8 cellular contexts compared by ENCODE assay signal in genomic region chr17:76523084-76524037, GRCh38. TPM values are rescaled to one million over a fixed set of nuclear protein-coding genes. Genes with fewer than 3 reads are reported as not detected.
DNase-seq lines count a peak whose midpoint lies in the region; ATAC-seq, FAIRE-seq and TF ChIP-seq lines count a peak whose summit lies in the region.

No MANE protein-coding gene starts in this region.

- no peaks in the 10 kb centered on the region for H3K9me3 Mint-ChIP-seq in T-helper 1 cell treated with Interleukin-12 subunit alpha and Interleukin-12 subunit beta and Interleukin-4 antibody, amounts not matched to agents 30 μg/mL and 1 μg/mL, for 36 hours

- H3K36me3 ChIP-seq in MG63 (peaks cover 2% of the 10 kb centered on the region; the same call in 1 of the 2 replicates), adrenal gland (replicated peaks in 1 of 2) (no peaks in the 10 kb centered on the region), hepatocyte (replicated peaks; ENCODE audit: insufficient read depth, low read depth) (no peaks in the 10 kb centered on the region), small intestine (ENCODE audit: control insufficient read depth in 2 of 2, insufficient read depth in 2 of 2, low read length in 2 of 2) (no peaks in the 10 kb centered on the region)

- H3K27me3 ChIP-seq in MG63 (no peaks in the 10 kb centered on the region), adrenal gland (no peaks in the 10 kb centered on the region), hepatocyte (no peaks in the 10 kb centered on the region), small intestine (ENCODE audit: control insufficient read depth in 2 of 2, insufficient read depth in 2 of 2, low read length in 2 of 2) (no peaks in the 10 kb centered on the region)

- H3K4me1 Mint-ChIP-seq in T-helper 1 cell treated with Interleukin-12 subunit alpha and Interleukin-12 subunit beta and Interleukin-4 antibody, amounts not matched to agents 30 μg/mL and 1 μg/mL, for 36 hours (ENCODE audit: low read depth), result peaks cover 21% of the 10 kb centered on the region

- TF ChIP-seq POLR2A in GM12892 (IDR thresholded peaks at IDR 0.05; ENCODE audit: low read depth, low read length) (no peak), adrenal gland (IDR thresholded peaks at IDR 0.05) (no peak)

- H4K20me1 ChIP-seq in hepatocyte (ENCODE audit: insufficient read depth, poor library complexity, severe bottlenecking), result no peaks in the 10 kb centered on the region

- H3K4me3 Mint-ChIP-seq in T-helper 1 cell treated with Interleukin-12 subunit alpha and Interleukin-12 subunit beta and Interleukin-4 antibody, amounts not matched to agents 30 μg/mL and 1 μg/mL, for 36 hours, result no peak overlapping the region

- no peaks in the 10 kb centered on the region for H3K9me2 ChIP-seq in hepatocyte (replicated peaks; ENCODE audit: insufficient read depth)

- peaks cover 18% of the 10 kb centered on the region for H3K27me3 Mint-ChIP-seq in T-helper 1 cell treated with Interleukin-12 subunit alpha and Interleukin-12 subunit beta and Interleukin-4 antibody, amounts not matched to agents 30 μg/mL and 1 μg/mL, for 36 hours (ENCODE audit: low read depth)

- peak; percentile 92 for FAIRE-seq in GM12892 (lab: Jason Lieb, UNC)
- FAIRE-seq in small intestine (lab: Jason Lieb, UNC), result no peak

- TF ChIP-seq CTCF in adrenal gland (IDR thresholded peaks at IDR 0.05) (peak; percentile 98 to 100 (median 100)), hepatocyte (IDR thresholded peaks at IDR 0.05; ENCODE audit: poor library complexity) (peak; percentile 97)

- H3K27ac ChIP-seq in adrenal gland (no peak overlapping the region), hepatocyte (no peak overlapping the region), small intestine (ENCODE audit: low read depth in 1 of 2, low read length in 1 of 2) (no peak overlapping the region)

- no peak overlapping the region for H3K4me3 ChIP-seq in MG63
- no peak overlapping the region for H3K4me3 ChIP-seq in adrenal gland
- H3K4me3 ChIP-seq in hepatocyte, result no peak overlapping the region
- no peak overlapping the region for H3K4me3 ChIP-seq in small intestine (ENCODE audit: low read depth in 1 of 2, low read length in 2 of 2)

- H2AFZ ChIP-seq in hepatocyte, result no peak overlapping the region

- H3K79me2 ChIP-seq in hepatocyte, result no peaks in the 10 kb centered on the region

- WGBS in adrenal gland, 4 donors, result 24 to 75% (median 29%) methylated on average over 11 to 35 of the region's 35 CpGs
- 24% methylated on average over 35 of the region's 35 CpGs for WGBS in hepatocyte (ENCODE audit: low lambda C conversion rate, missing lambda C conversion rate)
- 19 to 22% (median 20%) methylated on average over 35 of the region's 35 CpGs for WGBS in small intestine, 3 donors

- intact Hi-C loops in adrenal gland (cut with DNase I), result loop anchor here (5.0 to 10.0 kb wide), 4 partner anchors 61 to 104 kb away; partner anchors contain the start of gene ST6GALNAC2 (in 2 of the 2)

- DNase-seq in GM12892 (ENCODE audit: insufficient read length), result peak; percentile 85
- DNase-seq in MG63, result peak; percentile 67
- DNase-seq in adrenal gland, result peak; percentile 58 to 86 (median 75)
- peak; percentile 82 for DNase-seq in hepatocyte (ENCODE audit: low spot score)
- peak; percentile 68 for DNase-seq in small intestine

- H3K4me1 ChIP-seq in adrenal gland (replicated peaks in 1 of 2), result peaks cover 11 to 27% of the 10 kb centered on the region in 2 donors
- H3K4me1 ChIP-seq in hepatocyte (ENCODE audit: insufficient read depth), result peaks cover 27% of the 10 kb centered on the region
- H3K4me1 ChIP-seq in small intestine (ENCODE audit: control insufficient read depth in 2 of 2, insufficient read depth in 1 of 2, low read depth in 1 of 2, low read length in 1 of 2), result peaks cover 2 to 4% of the 10 kb centered on the region in 2 donors

- no peak for ATAC-seq in HG03196 (IDR thresholded peaks at IDR 0.05; ENCODE audit: unreplicated experiment)
- ATAC-seq in GM18868 (IDR thresholded peaks at IDR 0.05; ENCODE audit: unreplicated experiment), result no peak

- H3K27ac Mint-ChIP-seq in T-helper 1 cell treated with Interleukin-12 subunit alpha and Interleukin-12 subunit beta and Interleukin-4 antibody, amounts not matched to agents 30 μg/mL and 1 μg/mL, for 36 hours, result peak overlapping the region; percentile 68

- peaks cover 1% of the 10 kb centered on the region for H3K36me3 Mint-ChIP-seq in T-helper 1 cell treated with Interleukin-12 subunit alpha and Interleukin-12 subunit beta and Interleukin-4 antibody, amounts not matched to agents 30 μg/mL and 1 μg/mL, for 36 hours (ENCODE audit: low read depth)

- peak overlapping the region; percentile 57 for H3K4me2 ChIP-seq in hepatocyte

- H3K9me3 ChIP-seq in MG63 (no peaks in the 10 kb centered on the region), adrenal gland (replicated peaks in 1 of 3) (no peaks in the 10 kb centered on the region), hepatocyte (ENCODE audit: low read depth) (no peaks in the 10 kb centered on the region), small intestine (ENCODE audit: control insufficient read depth, low read depth) (no peaks in the 10 kb centered on the region)

RNA-seq across cellular contexts. Expression of gene CYGB, which starts 14.1 kb away (rescaled TPM):
- polyA plus RNA-seq in GM12892 (2012; ENCODE audit: missing spikeins), result not detected
- total RNA-seq in MG63 (2014; rRNA removed; shearing (Covaris generic); ENCODE audit: low replicate concordance), result 7.6 and 14.0 TPM in 2 replicates
- total RNA-seq in adrenal gland (10 to 100 TPM in 7 of 8 donors, 1 to 10 TPM in 1; 9.5 to 18.1 (median 14.3) TPM), hepatocyte (7.8 and 15.5 TPM in 2 replicates)
- polyA plus RNA-seq in adrenal gland (10 to 100 TPM in 2 of 3 donors, 1 to 10 TPM in 1; 7.8 to 38.3 (median 32.1) TPM), hepatocyte (13.8 and 19.2 TPM in 2 replicates), small intestine (10 to 100 TPM in 2 of 3 donors, 1 to 10 TPM in 1; 1.1 to 35.4 (median 13.2) TPM)

RNA-seq across cellular contexts. Expression of gene PRCD, which starts 16.5 kb away (rescaled TPM):
- not detected for polyA plus RNA-seq in GM12892 (2012; ENCODE audit: missing spikeins)
- 1.2 TPM in 1 of 2 replicates, not detected in the other for total RNA-seq in MG63 (2014; rRNA removed; shearing (Covaris generic); ENCODE audit: low replicate concordance)
- total RNA-seq in adrenal gland (1 to 10 TPM in 6 of 8 donors, not detected in 2; 1.5 to 5.7 (median 2.8) TPM), hepatocyte (2.0 and 2.7 TPM in 2 replicates)
- polyA plus RNA-seq in adrenal gland (10 to 100 TPM in 2 of 3 donors, 1 to 10 TPM in 1; 4.5 to 37.2 (median 14.3) TPM), hepatocyte (10.2 and 11.6 TPM in 2 replicates), small intestine (1 to 10 TPM in 2 of 3 donors, not detected in 1; 1.6 to 2.2 TPM)

RNA-seq across cellular contexts. Expression of gene RHBDF2, which starts 22.1 kb away (rescaled TPM):
- 16.3 TPM for polyA plus RNA-seq in GM12892 (2012; ENCODE audit: missing spikeins)
- total RNA-seq in MG63 (2014; rRNA removed; shearing (Covaris generic); ENCODE audit: low replicate concordance), result 5.9 and 20.9 TPM in 2 replicates
- 100 to 1,000 TPM in 1 of 8 donors, 10 to 100 TPM in 7; 12.3 to 156 (median 43.8) TPM for total RNA-seq in adrenal gland
- 10 to 100 TPM in 2 of 3 donors, 1 to 10 TPM in 1; 4.9 to 39.3 (median 19.1) TPM for polyA plus RNA-seq in adrenal gland
- total RNA-seq in hepatocyte, result 4.9 and 5.5 TPM in 2 replicates
- polyA plus RNA-seq in hepatocyte, result 11.0 and 11.7 TPM in 2 replicates
- 10 to 100 TPM in 1 of 3 donors, 1 to 10 TPM in 2; 2.0 to 17.7 (median 4.1) TPM for polyA plus RNA-seq in small intestine

RNA-seq across cellular contexts. Expression of gene AANAT, which starts 56.0 kb away (rescaled TPM):
- 0.34 TPM for polyA plus RNA-seq in GM12892 (2012; ENCODE audit: missing spikeins)
- total RNA-seq in MG63 (2014; rRNA removed; shearing (Covaris generic); ENCODE audit: low replicate concordance), result not detected in 2 replicates
- not detected for total RNA-seq in adrenal gland
- under 1 TPM in 2 of 3 donors, not detected in 1; 0.30 to 0.40 TPM for polyA plus RNA-seq in adrenal gland
- total RNA-seq in hepatocyte, result 0.84 TPM in 1 of 2 replicates, not detected in the other
- polyA plus RNA-seq in hepatocyte, result 0.92 TPM in 1 of 2 replicates, not detected in the other
- polyA plus RNA-seq in small intestine, result not detected
